Comparison of ENCODE assay signal across 10 cellular contexts in the genomic region with DNA sequence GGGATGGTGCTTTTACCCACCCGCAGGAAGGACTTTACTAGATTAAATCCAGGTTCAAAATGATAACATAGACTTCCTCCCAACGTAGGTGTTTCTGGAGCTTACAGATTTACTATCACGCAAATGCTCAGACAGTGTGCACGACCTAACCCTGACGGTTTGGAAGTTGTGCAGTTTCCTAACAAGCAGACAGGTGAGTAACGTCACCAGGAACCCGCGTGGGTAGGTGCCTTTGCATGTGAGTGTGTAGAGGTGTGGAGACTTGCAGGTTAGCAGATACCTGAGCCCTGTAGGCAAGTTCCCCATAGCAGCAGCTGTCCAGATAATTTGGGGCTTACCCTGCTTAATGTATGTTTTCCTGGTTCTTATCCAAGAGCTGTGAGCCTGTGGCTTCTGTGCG. TPM values are rescaled to one million over a fixed set of nuclear protein-coding genes. Genes with fewer than 3 reads are reported as not detected.
"Had no signal": no experiment of that assay in that cellular context is flagged by ENCODE, and none has a peak within 500 bp of the region (broad histone marks: within the 10 kb centered on the region; RNA-seq: fewer than 3 reads in every experiment).

No MANE protein-coding gene starts in this region.

RNA-seq across cellular contexts. Expression of gene GPR31, which starts 29.5 kb away (rescaled TPM):
- total RNA-seq: OCI-LY7, PC-3, PC-9, Peyer's patch, Right ventricle myocardium inferior, Right ventricle myocardium superior, RPMI7951, SJCRH30, SJSA1, SK-MEL-5 had no signal
